ENCODE assay signal across 8 cellular contexts in genomic region chr3:53346514-53346913, GRCh38. TPM values are rescaled to one million over a fixed set of nuclear protein-coding genes. Genes with fewer than 3 reads are reported as not detected.
DNase-seq lines count a peak whose midpoint lies in the region; ATAC-seq and TF ChIP-seq lines count a peak whose summit lies in the region.

No MANE protein-coding gene starts in this region.

- H3K4me3 Mint-ChIP-seq in activated naive CD4-positive, alpha-beta T cell treated with anti-CD3 and anti-CD28 coated beads, Interleukin-2, amount 10 ng/mL, durations not matched to agents 7 days and 5 days, result peak overlapping the region; percentile 98
- H3K4me3 Mint-ChIP-seq in T-helper 2 cell treated with Interferon-gamma antibody and Interleukin-4, amounts not matched to agents 5 μg/mL and 100 μg/mL, for 36 hours, result peak overlapping the region; percentile 95

- no peaks in the 10 kb centered on the region for H3K27me3 ChIP-seq in sigmoid colon

- TF ChIP-seq EP300 in sigmoid colon (IDR thresholded peaks at IDR 0.05), result no peak

- intact Hi-C loops in sigmoid colon (cut with DNase I), result loop anchor here (5.0 to 10.0 kb wide), 3 partner anchors 44 to 546 kb away; partner anchors contain the start of gene SELENOK

- peaks cover 26% of the 10 kb centered on the region for H3K36me3 Mint-ChIP-seq in activated naive CD4-positive, alpha-beta T cell treated with anti-CD3 and anti-CD28 coated beads, Interleukin-2, amount 10 ng/mL, durations not matched to agents 7 days and 5 days
- peaks cover 16% of the 10 kb centered on the region for H3K36me3 Mint-ChIP-seq in T-helper 2 cell treated with Interferon-gamma antibody and Interleukin-4, amounts not matched to agents 5 μg/mL and 100 μg/mL, for 36 hours (ENCODE audit: low read depth)

- peaks cover 30% of the 10 kb centered on the region for H3K4me1 Mint-ChIP-seq in activated naive CD4-positive, alpha-beta T cell treated with anti-CD3 and anti-CD28 coated beads, Interleukin-2, amount 10 ng/mL, durations not matched to agents 7 days and 5 days
- peaks cover 37% of the 10 kb centered on the region for H3K4me1 Mint-ChIP-seq in T-helper 2 cell treated with Interferon-gamma antibody and Interleukin-4, amounts not matched to agents 5 μg/mL and 100 μg/mL, for 36 hours (ENCODE audit: low read depth)

- 1 to 3% methylated on average over 9 of the region's 9 CpGs for WGBS in sigmoid colon, 2 donors

- no peaks in the 10 kb centered on the region for H3K27me3 Mint-ChIP-seq in activated naive CD4-positive, alpha-beta T cell treated with anti-CD3 and anti-CD28 coated beads, Interleukin-2, amount 10 ng/mL, durations not matched to agents 7 days and 5 days
- H3K27me3 Mint-ChIP-seq in T-helper 2 cell treated with Interferon-gamma antibody and Interleukin-4, amounts not matched to agents 5 μg/mL and 100 μg/mL, for 36 hours (ENCODE audit: low read depth), result no peaks in the 10 kb centered on the region

- no peak for TF ChIP-seq CTCF in sigmoid colon (IDR thresholded peaks at IDR 0.05)

- DNase-seq in activated naive CD4-positive, alpha-beta T cell treated with anti-CD3 and anti-CD28 coated beads, Interleukin-2, amount 10 ng/mL, durations not matched to agents 7 days and 5 days, result no peak
- no peak for DNase-seq in activated naive CD4-positive, alpha-beta T cell (lab: John Stamatoyannopoulos, UW)
- no peak for DNase-seq in T-helper 2 cell treated with Interferon-gamma antibody and Interleukin-4, amounts not matched to agents 5 μg/mL and 100 μg/mL, for 36 hours (ENCODE audit: low spot score)
- DNase-seq in globus pallidus (ENCODE audit: low spot score) (peak; percentile 12), sigmoid colon (no peak), midbrain (lab: John Stamatoyannopoulos, UW) (no peak)

- H3K27ac Mint-ChIP-seq in activated naive CD4-positive, alpha-beta T cell treated with anti-CD3 and anti-CD28 coated beads, Interleukin-2, amount 10 ng/mL, durations not matched to agents 7 days and 5 days, result peak overlapping the region; percentile 97
- peak overlapping the region; percentile 98 for H3K27ac Mint-ChIP-seq in T-helper 2 cell treated with Interferon-gamma antibody and Interleukin-4, amounts not matched to agents 5 μg/mL and 100 μg/mL, for 36 hours

- ATAC-seq in GM18873 (IDR thresholded peaks at IDR 0.05; ENCODE audit: low FRiP score, unreplicated experiment), result no peak
- ATAC-seq in GM19395 (IDR thresholded peaks at IDR 0.05; ENCODE audit: unreplicated experiment), result no peak

- H3K36me3 ChIP-seq in sigmoid colon, result peaks cover 0 to 18% (median 5%) of the 10 kb centered on the region in 4 donors

- peaks cover 0 to 34% (median 24%) of the 10 kb centered on the region in 4 donors for H3K4me1 ChIP-seq in sigmoid colon

- no peak for TF ChIP-seq POLR2A in sigmoid colon (IDR thresholded peaks at IDR 0.05)

- H3K9me3 Mint-ChIP-seq in activated naive CD4-positive, alpha-beta T cell treated with anti-CD3 and anti-CD28 coated beads, Interleukin-2, amount 10 ng/mL, durations not matched to agents 7 days and 5 days, result no peaks in the 10 kb centered on the region
- no peaks in the 10 kb centered on the region for H3K9me3 Mint-ChIP-seq in T-helper 2 cell treated with Interferon-gamma antibody and Interleukin-4, amounts not matched to agents 5 μg/mL and 100 μg/mL, for 36 hours

- no peaks in the 10 kb centered on the region for H3K9me3 ChIP-seq in sigmoid colon

- H3K4me3 ChIP-seq in sigmoid colon, result peak overlapping the region; percentile 92 to 96 (median 92)

- H3K27ac ChIP-seq in sigmoid colon, result peak overlapping the region; percentile 93 to 97 (median 96)

- CTCF ChIA-PET in activated naive CD4-positive, alpha-beta T cell treated with anti-CD3 and anti-CD28 coated beads, Interleukin-2, amount 10 ng/mL, durations not matched to agents 7 days and 5 days (lab: Charles Lee), result interaction anchor here (1.7 kb wide), 1 partner anchor 124 kb away, joined by 4 read pairs; no protein-coding TSS in a partner anchor

RNA-seq across cellular contexts. Expression of gene DCP1A, which starts 0.8 kb away (rescaled TPM):
- 10 to 100 TPM; 21.0 to 32.7 (median 22.6) TPM for total RNA-seq in sigmoid colon
- polyA plus RNA-seq in sigmoid colon, result 10 to 100 TPM in 1 of 3 donors, 1 to 10 TPM in 2; 4.8 to 10.6 (median 6.0) TPM
